9 cellular contexts compared by ENCODE assay signal in genomic region chr17:57578608-57578990, GRCh38.
DNase-seq lines count a peak whose midpoint lies in the region; TF ChIP-seq lines count a peak whose summit lies in the region.
"Had no signal": no experiment of that assay in that cellular context is flagged by ENCODE, and none has a peak within 500 bp of the region (broad histone marks: within the 10 kb centered on the region; RNA-seq: fewer than 3 reads in every experiment).

No MANE protein-coding gene starts in this region.

- H3K9me3 Mint-ChIP-seq in HFFc6: no peaks in the 10 kb centered on the region

- H3K27ac Mint-ChIP-seq in HFFc6: peak overlapping the region; percentile 84; the same call in 1 of the 2 replicates

- peaks cover 0 to 32% (median 21%) of the 10 kb centered on the region in 6 donors for H3K4me1 ChIP-seq in spleen

- WGBS in spleen, 5 donors: 52 to 62% (median 59%) methylated on average over 4 of the region's 4 CpGs

- no peak for TF ChIP-seq POLR2A in spleen (IDR thresholded peaks at IDR 0.05)

- DNase-seq in HFFc6: no peak
- peak; percentile 61 for DNase-seq in NCI-H748 (lab: John Stamatoyannopoulos, UW; ENCODE audit: unreplicated experiment)
- DNase-seq in fibroblast of mammary gland (ENCODE audit: low read depth): peak; percentile 65
- no peak for DNase-seq in spleen
- DNase-seq in HuH-7 (ENCODE audit: low spot score): no peak
- no peak for DNase-seq in cortex of kidney (lab: John Stamatoyannopoulos, UW)
- no peak for DNase-seq in stimulated activated CD4-positive, alpha-beta T cell treated with anti-CD3 and anti-CD28 coated beads, Interleukin-4, amount 100 ng/mL, for 24 hours
- no peak for DNase-seq in NCI-H2029 (lab: John Stamatoyannopoulos, UW)
- DNase-seq: retina had no signal

- TF ChIP-seq CTCF in HFFc6 (IDR thresholded peaks at IDR 0.05) (no peak), fibroblast of mammary gland (conservative IDR thresholded peaks at IDR 0.05; ENCODE audit: control insufficient read depth, insufficient read depth, low read depth, low read length) (no peak), spleen (IDR thresholded peaks at IDR 0.05 in 8 of 11, conservative IDR thresholded peaks at IDR 0.05 in 3 of 11) (no peak)

- H3K27me3 Mint-ChIP-seq in HFFc6 (ENCODE audit: insufficient read depth): peaks cover 2% of the 10 kb centered on the region

- intact Hi-C loops in spleen (cut with DNase I; ENCODE audit: low total_unique reads): no loop called here

- no peaks in the 10 kb centered on the region for H3K36me3 ChIP-seq in spleen

- no peaks in the 10 kb centered on the region for H3K9me3 ChIP-seq in spleen

- H3K36me3 Mint-ChIP-seq in HFFc6 (ENCODE audit: low read depth): no peaks in the 10 kb centered on the region; the same call in 1 of the 2 replicates

- H3K4me1 Mint-ChIP-seq in HFFc6 (ENCODE audit: low read depth): peaks cover 39% of the 10 kb centered on the region

- H3K4me3 ChIP-seq in fibroblast of mammary gland (ENCODE audit: control insufficient read depth, low read depth, low read length) (no peak overlapping the region), spleen (no peak overlapping the region)

- peak overlapping the region; percentile 86; the same call in 1 of the 2 replicates for H3K4me3 Mint-ChIP-seq in HFFc6

- H3K27ac ChIP-seq in spleen: peak overlapping the region in 5 of 8 donors; percentile 13 to 56 (median 38)

- no peaks in the 10 kb centered on the region for H3K27me3 ChIP-seq in spleen (replicated peaks in 1 of 7)

Comparison
In these comparisons a context has a peak if more than half of its experiments do, and no peak if none do; other contexts are left out.
1. DNase-seq: peak in NCI-H748 (single experiment) and fibroblast of mammary gland (single experiment); none in HFFc6 (single experiment), spleen (single experiment), HuH-7 (single experiment), cortex of kidney (single experiment), stimulated activated CD4-positive, alpha-beta T cell treated with anti-CD3 and anti-CD28 coated beads, Interleukin-4, amount 100 ng/mL, for 24 hours (single experiment) and NCI-H2029 (single experiment).